8 cellular contexts compared by ENCODE assay signal in genomic region chr2:10057231-10058107, GRCh38. TPM values are rescaled to one million over a fixed set of nuclear protein-coding genes. Genes with fewer than 3 reads are reported as not detected.
DNase-seq lines count a peak whose midpoint lies in the region; ATAC-seq, FAIRE-seq and TF ChIP-seq lines count a peak whose summit lies in the region.

No MANE protein-coding gene starts in this region.

- CTCF ChIA-PET in HepG2 (lab: Yijun Ruan, JAX; ENCODE audit: low intra/inter-chr PET ratio, low total read pairs) = no interaction called here

- H3K4me3 ChIP-seq in choroid plexus epithelial cell (ENCODE audit: low read depth, low read length) (peak overlapping the region; percentile 47), HepG2 (replicated peaks in 1 of 3; ENCODE audit: insufficient read depth in 1 of 3, low read depth in 2 of 3, low read length in 3 of 3) (peak overlapping the region; percentile 46 to 74 (median 58))

- no peaks in the 10 kb centered on the region for H3K9me3 ChIP-seq in HepG2 (ENCODE audit: low read length)

- no peak overlapping the region for H2AFZ ChIP-seq in HepG2 (ENCODE audit: low read length)

- no peak for TF ChIP-seq RAD21 in HepG2 (CRISPR knock-in tag; IDR thresholded peaks at IDR 0.05)

- no TSS peak for BruUV-seq in HepG2 (replicated peaks; lab: Mats Ljungman, UMichigan)

- no peak for FAIRE-seq in HepG2 (lab: Jason Lieb, UNC)

- POLR2A ChIA-PET in HepG2 (lab: Yijun Ruan, JAX) = interaction anchor here (0.9 to 2.0 kb wide), 11 partner anchors 9 to 427 kb away, joined by 3 to 7 read pairs (median 3); partner anchors contain the start of genes KLF11, TAF1B and YWHAQ

- TF ChIP-seq POLR2A in HepG2 (IDR thresholded peaks at IDR 0.05; ENCODE audit: insufficient read depth in 1 of 2, low read depth in 2 of 2, low read length in 2 of 2) = no peak

- H3K4me2 ChIP-seq in HepG2 (ENCODE audit: low read depth, low read length) = peak overlapping the region; percentile 89

- no peaks in the 10 kb centered on the region for H3K79me2 ChIP-seq in HepG2 (ENCODE audit: insufficient read depth, low read length)

- TF ChIP-seq CTCF in choroid plexus epithelial cell (conservative IDR thresholded peaks at IDR 0.05; ENCODE audit: low read depth, low read length) (no peak), HepG2 (CRISPR knock-in tag; IDR thresholded peaks at IDR 0.05) (no peak)

- H4K20me1 ChIP-seq in HepG2 (ENCODE audit: insufficient read depth, low read length) = no peaks in the 10 kb centered on the region

- H3K27ac ChIP-seq in HepG2 (ENCODE audit: extremely low read length, insufficient read depth, low read length) = no peak overlapping the region

- ATAC-seq in GM18502 (IDR thresholded peaks at IDR 0.05; ENCODE audit: poor library complexity, unreplicated experiment) (peak; percentile 53), HepG2 (peak; percentile 80), HG02798 (IDR thresholded peaks at IDR 0.05; ENCODE audit: poor library complexity, unreplicated experiment) (no peak)

- H3K9ac ChIP-seq in HepG2 (ENCODE audit: insufficient read depth, low read depth, low read length) = 0 out of 2 replicates have a peak overlapping the region, but pooled peaks have one; percentile 10

- H3K36me3 ChIP-seq in HepG2 (replicated peaks in 1 of 2; ENCODE audit: control insufficient read depth in 1 of 2, insufficient read depth in 2 of 2, low read length in 2 of 2) = no peaks in the 10 kb centered on the region; a peak in 3 of 5 replicates

- WGBS in HepG2 (ENCODE audit: low lambda C conversion rate) = 8% methylated on average over 28 of the region's 28 CpGs

- peaks cover 6 to 28% of the 10 kb centered on the region in 2 experiments; a peak in 3 of 5 replicates for H3K27me3 ChIP-seq in HepG2 (ENCODE audit: control insufficient read depth in 1 of 2, insufficient read depth in 2 of 2, low read length in 2 of 2)

- intact Hi-C loops in HepG2 (cut with micrococcal nuclease; ENCODE audit: unreplicated experiment) = no loop called here

- peaks cover 28% of the 10 kb centered on the region for H3K4me1 ChIP-seq in HepG2 (ENCODE audit: insufficient read depth, low read length)

- TF ChIP-seq EP300 in HepG2 (IDR thresholded peaks at IDR 0.05; ENCODE audit: low read depth in 2 of 2, low read length in 2 of 2) (no peak), HepG2 (CRISPR knock-in tag; IDR thresholded peaks at IDR 0.05; ENCODE audit: borderline replicate concordance) (no peak)

- in situ Hi-C loops in HepG2 (cut with HindIII; ENCODE audit: extremely low pct_ligation_motif_present, low pct_unique_long_range_greater_than_20kb) = no loop called here

- peak; percentile 58 to 86 for DNase-seq in NCI-H526 (lab: John Stamatoyannopoulos, UW)
- peak; percentile 71 for DNase-seq in choroid plexus epithelial cell (ENCODE audit: low read depth)
- peak; percentile 51 for DNase-seq in HepG2 (ENCODE audit: low spot score)
- DNase-seq in ureter (ENCODE audit: low spot score) = peak; percentile 57
- no peak for DNase-seq in putamen (ENCODE audit: low spot score)
- no peak for DNase-seq in activated CD4-positive, alpha-beta T cell treated with anti-CD3 and anti-CD28 coated beads for 1 hour

TF ChIP-seq in HepG2, 621 proteins besides CTCF, POLR2A, EP300 and RAD21 (continues in another document):
- TF ChIP-seq ZMYM4 (CRISPR knock-in tag; IDR thresholded peaks at IDR 0.05) (no peak), ZBTB4 (CRISPR knock-in tag; IDR thresholded peaks at IDR 0.05; ENCODE audit: borderline replicate concordance) (no peak), KMT2B (CRISPR knock-in tag; IDR thresholded peaks at IDR 0.05) (no peak), ZBTB21 (CRISPR knock-in tag; IDR thresholded peaks at IDR 0.05) (no peak), ZNF552 (CRISPR knock-in tag; IDR thresholded peaks at IDR 0.05; ENCODE audit: borderline replicate concordance) (no peak), PHF21A (CRISPR knock-in tag; IDR thresholded peaks at IDR 0.05) (peak; percentile 55; the same call in 1 of the 2 replicates), ZNF414 (CRISPR knock-in tag; IDR thresholded peaks at IDR 0.05) (no peak)

RNA-seq across cellular contexts. Expression of gene KLF11, which starts 14.1 kb away (rescaled TPM):
- total RNA-seq in HepG2 (2016; rRNA removed; fragmentation: Illumina TruSeq; extraction: Trizol) (2.5 and 3.1 TPM in 2 replicates), ureter (18.8 TPM)
- 0.53 and 0.71 TPM in 2 replicates for total RNA-seq in HepG2 (2016; cell fraction: cytosol; rRNA removed; fragmentation: Illumina TruSeq; extraction: Trizol; ENCODE audit: low read depth)
- 2.6 and 2.9 TPM in 2 replicates for total RNA-seq in HepG2 (2016; cell fraction: insoluble cytoplasmic fraction; rRNA removed; fragmentation: Illumina TruSeq; extraction: Trizol)
- total RNA-seq in HepG2 (2016; cell fraction: membrane; rRNA removed; fragmentation: Illumina TruSeq; extraction: Trizol) = 3.0 and 3.1 TPM in 2 replicates
- 2.7 and 3.1 TPM in 2 replicates for total RNA-seq in HepG2 (2016; cell fraction: nucleus; rRNA removed; fragmentation: Illumina TruSeq; extraction: Trizol)
- 11.8 and 16.9 TPM in 2 replicates for polyA plus RNA-seq in HepG2 (2011; rRNA removed)
- 5.0 and 9.2 TPM in 2 replicates for polyA plus RNA-seq in HepG2 (2011; cell fraction: cytosol; rRNA removed)
- 5.8 and 9.5 TPM in 2 replicates for polyA plus RNA-seq in HepG2 (2011; cell fraction: nucleus; rRNA removed)
- 8.7 and 11.2 TPM in 2 replicates for polyA plus RNA-seq in HepG2 (2012)
- polyA plus RNA-seq in HepG2 (2016; cell fraction: cytosol; fragmentation: Illumina TruSeq; extraction: Trizol; ENCODE audit: low read depth) = 0.48 and 0.57 TPM in 2 replicates
- polyA plus RNA-seq in HepG2 (2016; cell fraction: insoluble cytoplasmic fraction; fragmentation: Illumina TruSeq; extraction: Trizol; ENCODE audit: low read depth) = 2.9 and 3.2 TPM in 2 replicates
- polyA plus RNA-seq in HepG2 (2016; cell fraction: membrane; fragmentation: Illumina TruSeq; extraction: Trizol; ENCODE audit: low read depth) = 1.8 and 2.0 TPM in 2 replicates
- 4.8 and 5.6 TPM in 2 replicates for polyA plus RNA-seq in HepG2 (2016; cell fraction: nucleus; fragmentation: Illumina TruSeq; extraction: Trizol; ENCODE audit: insufficient read depth, low read depth)
- polyA minus RNA-seq in HepG2 (2011; rRNA and poly(A)+ RNA removed; ENCODE audit: low replicate concordance) = 22.9 and 78.5 TPM in 2 replicates
- polyA minus RNA-seq in HepG2 (2011; cell fraction: cytosol; rRNA and poly(A)+ RNA removed) = 5.3 and 10.4 TPM in 2 replicates
- polyA minus RNA-seq in HepG2 (2011; cell fraction: nucleus; rRNA and poly(A)+ RNA removed) = 7.1 and 10.8 TPM in 2 replicates

RNA-seq across cellular contexts. Expression of gene CYS1, which starts 22.7 kb away (rescaled TPM):
- total RNA-seq in HepG2 (2016; rRNA removed; fragmentation: Illumina TruSeq; extraction: Trizol) (not detected in 2 replicates), ureter (4.0 TPM)
- 0.09 TPM in 1 of 2 replicates, not detected in the other for total RNA-seq in HepG2 (2016; cell fraction: cytosol; rRNA removed; fragmentation: Illumina TruSeq; extraction: Trizol; ENCODE audit: low read depth)
- total RNA-seq in HepG2 (2016; cell fraction: insoluble cytoplasmic fraction; rRNA removed; fragmentation: Illumina TruSeq; extraction: Trizol) = not detected in 2 replicates
- total RNA-seq in HepG2 (2016; cell fraction: membrane; rRNA removed; fragmentation: Illumina TruSeq; extraction: Trizol) = 0.14 TPM in 1 of 2 replicates, not detected in the other
- not detected in 2 replicates for total RNA-seq in HepG2 (2016; cell fraction: nucleus; rRNA removed; fragmentation: Illumina TruSeq; extraction: Trizol)
- polyA plus RNA-seq in HepG2 (2011; rRNA removed) = 0.04 TPM in 2 replicates
- polyA plus RNA-seq in HepG2 (2011; cell fraction: cytosol; rRNA removed) = 0.04 and 0.12 TPM in 2 replicates
- 0.03 TPM in 1 of 2 replicates, not detected in the other for polyA plus RNA-seq in HepG2 (2011; cell fraction: nucleus; rRNA removed)
- polyA plus RNA-seq in HepG2 (2012) = 0.13 TPM in 1 of 2 replicates, not detected in the other
- polyA plus RNA-seq in HepG2 (2016; cell fraction: cytosol; fragmentation: Illumina TruSeq; extraction: Trizol; ENCODE audit: low read depth) = not detected in 2 replicates
- polyA plus RNA-seq in HepG2 (2016; cell fraction: insoluble cytoplasmic fraction; fragmentation: Illumina TruSeq; extraction: Trizol; ENCODE audit: low read depth) = not detected in 2 replicates
- not detected in 2 replicates for polyA plus RNA-seq in HepG2 (2016; cell fraction: membrane; fragmentation: Illumina TruSeq; extraction: Trizol; ENCODE audit: low read depth)
- polyA plus RNA-seq in HepG2 (2016; cell fraction: nucleus; fragmentation: Illumina TruSeq; extraction: Trizol; ENCODE audit: insufficient read depth, low read depth) = not detected in 2 replicates
- polyA minus RNA-seq in HepG2 (2011; rRNA and poly(A)+ RNA removed; ENCODE audit: low replicate concordance) = 0.16 TPM in 1 of 2 replicates, not detected in the other
- not detected in 2 replicates for polyA minus RNA-seq in HepG2 (2011; cell fraction: cytosol; rRNA and poly(A)+ RNA removed)
- not detected in 2 replicates for polyA minus RNA-seq in HepG2 (2011; cell fraction: nucleus; rRNA and poly(A)+ RNA removed)

Comparison
In these comparisons a context has a peak if more than half of its experiments do, and no peak if none do; other contexts are left out.
1. DNase-seq: peak in NCI-H526 (2 of 2), choroid plexus epithelial cell (single experiment), HepG2 (single experiment) and ureter (single experiment); none in putamen (single experiment) and activated CD4-positive, alpha-beta T cell treated with anti-CD3 and anti-CD28 coated beads for 1 hour (single experiment).